34 cellular contexts compared by ENCODE assay signal in genomic region chr5:2036885-2037284, GRCh38.
"Had no signal": no experiment of that assay in that cellular context is flagged by ENCODE, and none has a peak within 500 bp of the region (broad histone marks: within the 10 kb centered on the region; RNA-seq: fewer than 3 reads in every experiment).

No MANE protein-coding gene starts in this region.

- H3K36me3 Mint-ChIP-seq: activated naive CD4-positive, alpha-beta T cell treated with anti-CD3 and anti-CD28 coated beads, Interleukin-2, amount 10 ng/mL, durations not matched to agents 7 days and 5 days; activated naive CD8-positive, alpha-beta T cell treated with anti-CD3 and anti-CD28 coated beads, Interleukin-2, amount 10 ng/mL, durations not matched to agents 7 days and 5 days; brain had no signal

- H3K4me3 Mint-ChIP-seq: activated B cell treated with CpG ODN at 0.5 μM for 24 hours; activated CD8-positive, alpha-beta T cell treated with anti-CD3 and anti-CD28 coated beads for 36 hours; activated naive CD4-positive, alpha-beta T cell treated with anti-CD3 and anti-CD28 coated beads, Interleukin-2, amount 10 ng/mL, durations not matched to agents 7 days and 5 days; activated naive CD8-positive, alpha-beta T cell treated with anti-CD3 and anti-CD28 coated beads, Interleukin-2, amount 10 ng/mL, durations not matched to agents 7 days and 5 days; activated T-cell treated with anti-CD3 and anti-CD28 coated beads, Interleukin-2, amount 50 U/mL, for 24 hours; activated T-cell treated with anti-CD3 and anti-CD28 coated beads, Interleukin-2, amount 50 U/mL, for 72 hours; T-helper 17 cell; T-helper 2 cell treated with Interferon-gamma antibody and Interleukin-4, amounts not matched to agents 5 μg/mL and 100 μg/mL, for 36 hours had no signal

- H3K27ac Mint-ChIP-seq: activated B cell treated with CpG ODN at 0.5 μM for 24 hours; activated CD8-positive, alpha-beta T cell treated with anti-CD3 and anti-CD28 coated beads for 36 hours; activated naive CD4-positive, alpha-beta T cell treated with anti-CD3 and anti-CD28 coated beads, Interleukin-2, amount 10 ng/mL, durations not matched to agents 7 days and 5 days; activated naive CD4-positive, alpha-beta T cell treated with anti-CD3 and anti-CD28 coated beads, Interleukin-2, amount 50 U/mL, for 72 hours; activated naive CD8-positive, alpha-beta T cell treated with anti-CD3 and anti-CD28 coated beads, Interleukin-2, amount 10 ng/mL, durations not matched to agents 7 days and 5 days; activated T-cell treated with anti-CD3 and anti-CD28 coated beads, Interleukin-2, amount 50 U/mL, for 24 hours; activated T-cell treated with anti-CD3 and anti-CD28 coated beads, Interleukin-2, amount 50 U/mL, for 72 hours; brain; T-helper 17 cell; T-helper 2 cell treated with Interferon-gamma antibody and Interleukin-4, amounts not matched to agents 5 μg/mL and 100 μg/mL, for 36 hours had no signal

- H3K27ac ChIP-seq: ascending aorta, breast epithelium, cardiac muscle cell, colonic mucosa, epithelial cell of prostate, foreskin keratinocyte, gastroesophageal sphincter, WERI-Rb-1 had no signal

- H3K4me3 ChIP-seq: ascending aorta, breast epithelium, cardiac muscle cell, colonic mucosa, gastroesophageal sphincter had no signal

- H3K36me3 ChIP-seq: ascending aorta, breast epithelium, cardiac muscle cell, colonic mucosa, gastroesophageal sphincter, WERI-Rb-1 had no signal

- H3K4me1 ChIP-seq: breast epithelium, foreskin keratinocyte had no signal

- H3K4me1 Mint-ChIP-seq: activated B cell treated with CpG ODN at 0.5 μM for 24 hours; activated naive CD4-positive, alpha-beta T cell treated with anti-CD3 and anti-CD28 coated beads, Interleukin-2, amount 10 ng/mL, durations not matched to agents 7 days and 5 days; activated naive CD8-positive, alpha-beta T cell treated with anti-CD3 and anti-CD28 coated beads, Interleukin-2, amount 10 ng/mL, durations not matched to agents 7 days and 5 days; T-helper 17 cell had no signal

- DNase-seq: activated B cell treated with CpG ODN at 0.5 μM for 24 hours; activated CD4-positive, alpha-beta T cell treated with anti-CD3 and anti-CD28 coated beads for 48 hours; activated CD4-positive, alpha-beta T cell treated with anti-CD3 and anti-CD28 coated beads, Interleukin-2, amount 50 U/mL, for 1 hour; activated CD4-positive, alpha-beta T cell treated with anti-CD3 and anti-CD28 coated beads, Interleukin-2, amount 50 U/mL, for 48 hours; activated CD8-positive, alpha-beta memory T cell treated with anti-CD3 and anti-CD28 coated beads for 24 hours; activated CD8-positive, alpha-beta memory T cell treated with anti-CD3 and anti-CD28 coated beads, Interleukin-2, amount 50 U/mL, for 4 hours; activated CD8-positive, alpha-beta T cell treated with anti-CD3 and anti-CD28 coated beads for 36 hours; activated gamma-delta T cell; activated naive CD4-positive, alpha-beta T cell; activated naive CD4-positive, alpha-beta T cell treated with anti-CD3 and anti-CD28 coated beads, Interleukin-2, amount 10 ng/mL, durations not matched to agents 7 days and 5 days; activated naive CD8-positive, alpha-beta T cell treated with anti-CD3 and anti-CD28 coated beads, Interleukin-2, amount 10 ng/mL, durations not matched to agents 7 days and 5 days; activated T-cell treated with anti-CD3 and anti-CD28 coated beads for 4 hours; activated T-cell treated with anti-CD3 and anti-CD28 coated beads, Interleukin-2, amount 50 U/mL, for 24 hours; activated T-cell treated with anti-CD3 and anti-CD28 coated beads, Interleukin-2, amount 50 U/mL, for 72 hours; central memory CD4-positive, alpha-beta T cell; cerebellar nuclear complex; colonic mucosa; effector CD8-positive, alpha-beta T cell; foreskin keratinocyte; T-helper 1 cell; T-helper 17 cell; T1000; WERI-Rb-1 had no signal

- H3K9me3 ChIP-seq: ascending aorta, colonic mucosa had no signal

- ATAC-seq: activated CD4-positive, CD25-positive, alpha-beta regulatory T cell treated with anti-CD3 and anti-CD28 coated beads, Interleukin-2, amount 50 U/mL, for 24 hours; activated CD8-positive, alpha-beta T cell treated with anti-CD3 and anti-CD28 coated beads for 36 hours; activated naive CD4-positive, alpha-beta T cell treated with anti-CD3 and anti-CD28 coated beads, Interleukin-2, amount 50 U/mL, for 72 hours; activated T-cell treated with anti-CD3 and anti-CD28 coated beads, Interleukin-2, amount 50 U/mL, for 72 hours; foreskin keratinocyte; gastroesophageal sphincter; T-helper 17 cell had no signal

- H3K9me3 Mint-ChIP-seq: activated B cell treated with CpG ODN at 0.5 μM for 24 hours; activated naive CD4-positive, alpha-beta T cell treated with anti-CD3 and anti-CD28 coated beads, Interleukin-2, amount 10 ng/mL, durations not matched to agents 7 days and 5 days; activated naive CD8-positive, alpha-beta T cell treated with anti-CD3 and anti-CD28 coated beads, Interleukin-2, amount 10 ng/mL, durations not matched to agents 7 days and 5 days; activated T-cell treated with anti-CD3 and anti-CD28 coated beads, Interleukin-2, amount 50 U/mL, for 72 hours; T-helper 2 cell treated with Interferon-gamma antibody and Interleukin-4, amounts not matched to agents 5 μg/mL and 100 μg/mL, for 36 hours had no signal

- H3K27me3 ChIP-seq: ascending aorta, breast epithelium, colonic mucosa, foreskin keratinocyte had no signal

- FAIRE-seq: endometrium, endothelial cell of umbilical vein had no signal
